ENCODE assay signal across 8 cellular contexts in the genomic region with DNA sequence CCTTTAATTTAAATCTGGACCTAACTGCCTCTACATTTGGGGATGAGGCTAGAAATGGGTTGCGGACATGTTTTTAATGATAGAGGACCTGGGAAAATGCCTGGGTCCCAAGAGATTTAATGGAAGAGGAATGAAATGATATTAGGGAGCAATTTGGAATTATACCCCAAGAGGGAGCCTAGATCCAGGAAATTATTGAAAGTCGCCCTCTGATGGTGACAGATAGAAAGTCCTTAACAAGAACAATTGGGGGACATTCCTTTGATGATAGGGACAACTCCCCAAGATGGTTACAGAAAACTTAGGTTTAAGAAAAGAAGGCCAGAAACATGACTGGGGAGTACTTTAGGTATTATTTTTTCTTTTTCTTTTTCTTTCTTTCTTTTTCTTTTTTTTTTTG. TPM values are rescaled to one million over a fixed set of nuclear protein-coding genes. Genes with fewer than 3 reads are reported as not detected.
DNase-seq lines count a peak whose midpoint lies in the region; ATAC-seq and TF ChIP-seq lines count a peak whose summit lies in the region.

No MANE protein-coding gene starts in this region.

- no peak overlapping the region for H3K27ac Mint-ChIP-seq in immature natural killer cell

- H3K4me3 ChIP-seq in epithelial cell of proximal tubule (ENCODE audit: low read depth, low read length) (no peak overlapping the region), spleen (no peak overlapping the region), HAP-1 (no peak overlapping the region), right cardiac atrium (ENCODE audit: low read length) (no peak overlapping the region)

- no peak overlapping the region for H3K27ac ChIP-seq in spleen
- H3K27ac ChIP-seq in right cardiac atrium (ENCODE audit: low read length), result no peak overlapping the region

- intact Hi-C loops in spleen (cut with DNase I; ENCODE audit: low total_unique reads) (no loop called here), right cardiac atrium (cut with DNase I) (no loop called here)

- no peak for ATAC-seq in right cardiac atrium

- H3K27me3 ChIP-seq in spleen (replicated peaks in 1 of 7), result no peaks in the 10 kb centered on the region
- H3K27me3 ChIP-seq in HAP-1 (ENCODE audit: low read depth), result no peaks in the 10 kb centered on the region
- H3K27me3 ChIP-seq in right cardiac atrium (ENCODE audit: control insufficient read depth, insufficient read depth), result no peaks in the 10 kb centered on the region

- peaks cover 0 to 9% (median 0%) of the 10 kb centered on the region in 8 donors for H3K9me3 ChIP-seq in spleen
- no peaks in the 10 kb centered on the region; the same call in 1 of the 2 replicates for H3K9me3 ChIP-seq in HAP-1
- no peaks in the 10 kb centered on the region for H3K9me3 ChIP-seq in right cardiac atrium (ENCODE audit: control insufficient read depth, low read length)

- DNase-seq in NCI-H82 (lab: John Stamatoyannopoulos, UW) (peak; percentile 61), NCI-H82 treated with DMSO at 0.1 percent for 48 hours (lab: John Stamatoyannopoulos, UW; ENCODE audit: unreplicated experiment) (no peak), NCI-H526 treated with DMSO at 0.1 percent for 48 hours (lab: John Stamatoyannopoulos, UW) (peak; percentile 7), epithelial cell of proximal tubule (ENCODE audit: low read depth) (no peak), spleen (no peak), HAP-1 (ENCODE audit: low spot score in 2 of 2) (no peak), immature natural killer cell (no peak), right cardiac atrium (no peak)

- WGBS in spleen, 5 donors, result 47 to 53% (median 52%) methylated on average over 2 of the region's 2 CpGs
- WGBS in right cardiac atrium, result 54% methylated on average over 2 of the region's 2 CpGs

- no peaks in the 10 kb centered on the region for H3K4me1 Mint-ChIP-seq in immature natural killer cell

- in situ Hi-C loops in HAP-1 (cut with MboI; ENCODE audit: low sequenced_read_pairs), result no loop called here

- no peaks in the 10 kb centered on the region for H3K36me3 ChIP-seq in spleen
- H3K36me3 ChIP-seq in HAP-1 (replicated peaks), result no peaks in the 10 kb centered on the region

- TF ChIP-seq CTCF in epithelial cell of proximal tubule (conservative IDR thresholded peaks at IDR 0.05; ENCODE audit: low read depth, low read length), result peak; percentile 76
- TF ChIP-seq CTCF in spleen (IDR thresholded peaks at IDR 0.05 in 8 of 11, conservative IDR thresholded peaks at IDR 0.05 in 3 of 11), result peak in 9 of 11 experiments; percentile 10 to 62 (median 46)

- H3K36me3 Mint-ChIP-seq in immature natural killer cell, result peaks cover 0 to 4% (median 0%) of the 10 kb centered on the region in 3 donors

- H3K9me3 Mint-ChIP-seq in immature natural killer cell, result peaks cover 0 to 16% (median 7%) of the 10 kb centered on the region in 6 donors

- H3K4me3 Mint-ChIP-seq in immature natural killer cell, result no peak overlapping the region

- TF ChIP-seq POLR2A in spleen (IDR thresholded peaks at IDR 0.05), result no peak

- H3K4me1 ChIP-seq in spleen (no peaks in the 10 kb centered on the region), HAP-1 (no peaks in the 10 kb centered on the region), right cardiac atrium (ENCODE audit: control insufficient read depth, insufficient read depth, low read length) (no peaks in the 10 kb centered on the region)

- peaks cover 2 to 9% (median 5%) of the 10 kb centered on the region in 3 donors for H3K27me3 Mint-ChIP-seq in immature natural killer cell (ENCODE audit: low read depth in 3 of 3)

RNA-seq across cellular contexts. Expression of gene TSGA13, which starts 9.5 kb away (rescaled TPM):
- total RNA-seq in epithelial cell of proximal tubule (not detected in 2 replicates), spleen (not detected), right cardiac atrium (not detected)
- polyA plus RNA-seq in spleen (not detected), immature natural killer cell (not detected), right cardiac atrium (not detected)

RNA-seq across cellular contexts. Expression of gene COPG2, which starts 27.3 kb away (rescaled TPM):
- 18.5 and 27.8 TPM in 2 replicates for total RNA-seq in epithelial cell of proximal tubule
- 10 to 100 TPM; 13.1 to 25.1 (median 19.4) TPM for total RNA-seq in spleen
- 1 to 10 TPM; 5.8 to 7.8 (median 7.0) TPM for polyA plus RNA-seq in spleen
- 1 to 10 TPM in 2 of 3 donors, not detected in 1; 1.5 to 2.1 TPM for polyA plus RNA-seq in immature natural killer cell
- total RNA-seq in right cardiac atrium, result 10 to 100 TPM; 14.9 to 18.1 (median 15.6) TPM
- polyA plus RNA-seq in right cardiac atrium, result 9.4 TPM

RNA-seq across cellular contexts. Expression of gene KLF14, which starts 38.2 kb away (rescaled TPM):
- 0.14 TPM in 1 of 2 replicates, not detected in the other for total RNA-seq in epithelial cell of proximal tubule
- 1 to 10 TPM in 5 of 7 donors, under 1 TPM in 2; 0.17 to 1.8 (median 1.0) TPM for total RNA-seq in spleen
- under 1 TPM; 0.05 to 0.32 (median 0.09) TPM for polyA plus RNA-seq in spleen
- not detected for polyA plus RNA-seq in immature natural killer cell
- under 1 TPM; 0.11 to 0.57 (median 0.16) TPM for total RNA-seq in right cardiac atrium
- 0.09 TPM for polyA plus RNA-seq in right cardiac atrium

Comparison
In these comparisons a context has a peak if more than half of its experiments do, and no peak if none do; other contexts are left out.
1. DNase-seq: peak in NCI-H82 (single experiment) and NCI-H526 treated with DMSO at 0.1 percent for 48 hours (single experiment); none in NCI-H82 treated with DMSO at 0.1 percent for 48 hours (single experiment), epithelial cell of proximal tubule (single experiment), spleen (single experiment), HAP-1 (0 of 2), immature natural killer cell (0 of 3) and right cardiac atrium (0 of 3).